8 cellular contexts compared by ENCODE assay signal in the genomic region with DNA sequence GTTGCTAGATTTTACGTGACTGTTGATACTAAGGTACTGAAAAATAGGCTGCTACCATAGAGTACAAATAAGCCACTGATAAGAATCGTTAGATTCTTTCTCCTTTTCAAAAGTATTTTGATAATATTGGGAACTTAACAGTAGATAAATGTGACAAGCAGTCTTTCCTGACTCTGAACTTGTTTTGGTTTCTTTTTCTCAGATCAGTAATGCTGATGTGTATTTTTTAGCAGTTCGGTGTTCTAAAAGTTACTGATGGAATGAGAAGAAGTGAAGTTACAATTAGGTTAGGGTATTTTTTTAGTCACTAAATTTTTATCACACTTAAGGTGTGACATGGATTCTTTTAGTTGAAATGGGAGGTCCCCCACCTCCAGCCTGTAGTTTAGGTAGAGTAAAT. TPM values are rescaled to one million over a fixed set of nuclear protein-coding genes. Genes with fewer than 3 reads are reported as not detected.
A peak's percentile ranks its signal among the peaks of the same experiment; 100 is the strongest.
DNase-seq lines count a peak whose midpoint lies in the region; ATAC-seq, FAIRE-seq and TF ChIP-seq lines count a peak whose summit lies in the region.

No MANE protein-coding gene starts in this region.

- no peaks in the 10 kb centered on the region for H3K9me3 ChIP-seq in BLaER1

- no peak for TF ChIP-seq CTCF in dorsolateral prefrontal cortex (IDR thresholded peaks at IDR 0.05 in 54 of 56, conservative IDR thresholded peaks at IDR 0.05 in 2 of 56; ENCODE audit: low read depth in 1 of 56, partially characterized antibody in 56 of 56)
- no peak for TF ChIP-seq CTCF in neural crest cell (conservative IDR thresholded peaks at IDR 0.05)

- H3K27me3 ChIP-seq in BLaER1 (no peaks in the 10 kb centered on the region), dorsolateral prefrontal cortex (no peaks in the 10 kb centered on the region)

- DNase-seq in NAMALWA (ENCODE audit: low spot score), result peak; percentile 32
- no peak for DNase-seq in dorsolateral prefrontal cortex
- DNase-seq in neural crest cell (ENCODE audit: low read depth, low spot score), result no peak
- DNase-seq in activated CD4-positive, CD25-positive, alpha-beta regulatory T cell (lab: John Stamatoyannopoulos, UW), result no peak
- DNase-seq in RCC 7860 (ENCODE audit: low spot score), result no peak
- DNase-seq in SKM-1 treated with dmso at 0.1 percent for 144 hours (lab: John Stamatoyannopoulos, UW; ENCODE audit: unreplicated experiment), result no peak

- peak overlapping the region; percentile 100 for H3K9ac ChIP-seq in BLaER1

- H3K4me2 ChIP-seq in BLaER1, result peak overlapping the region; percentile 86

- H3K9me3 Mint-ChIP-seq in neural crest cell, result no peaks in the 10 kb centered on the region

- H3K27ac ChIP-seq in BLaER1, result peak overlapping the region; percentile 100; the same call in 1 of the 2 replicates
- peak overlapping the region in 28 of 59 donors; percentile 2 to 100 (median 99) for H3K27ac ChIP-seq in dorsolateral prefrontal cortex

- H3K27ac Mint-ChIP-seq in neural crest cell (ENCODE audit: unreplicated experiment), result peak overlapping the region; percentile 40

- H4K20me1 ChIP-seq in BLaER1, result peaks cover 69% of the 10 kb centered on the region

- H3K36me3 Mint-ChIP-seq in neural crest cell (ENCODE audit: low read depth), result peaks cover 15% of the 10 kb centered on the region

- intact Hi-C loops in dorsolateral prefrontal cortex (cut with DNase I), result loop anchor here (5.0 to 10.0 kb wide), 3 partner anchors 73 to 193 kb away; a partner anchor contains a TSS

- FAIRE-seq in RCC 7860 (lab: Jason Lieb, UNC), result no peak

- H3K4me3 ChIP-seq in BLaER1 (peak overlapping the region; percentile 98), dorsolateral prefrontal cortex (peak overlapping the region; percentile 72 to 100 (median 96))

- no peaks in the 10 kb centered on the region for H3K27me3 Mint-ChIP-seq in neural crest cell (ENCODE audit: low read depth)

- H3K4me3 Mint-ChIP-seq in neural crest cell, result peak overlapping the region; percentile 98

- H3K4me1 Mint-ChIP-seq in neural crest cell, result peaks cover 48% of the 10 kb centered on the region

- peaks cover 40% of the 10 kb centered on the region for H3K4me1 ChIP-seq in BLaER1

- ATAC-seq in HG02623 (IDR thresholded peaks at IDR 0.05; ENCODE audit: unreplicated experiment), result no peak

- H3K36me3 ChIP-seq in BLaER1, result peaks cover 27% of the 10 kb centered on the region

RNA-seq across cellular contexts. Expression of a gene that starts 2.2 kb away (rescaled TPM):
- total RNA-seq in dorsolateral prefrontal cortex, result 10 to 100 TPM; 44.9 to 79.7 (median 57.1) TPM
- 74.2 and 77.3 TPM in 2 replicates for total RNA-seq in neural crest cell
